2 cellular contexts compared by ENCODE assay signal in the genomic region with DNA sequence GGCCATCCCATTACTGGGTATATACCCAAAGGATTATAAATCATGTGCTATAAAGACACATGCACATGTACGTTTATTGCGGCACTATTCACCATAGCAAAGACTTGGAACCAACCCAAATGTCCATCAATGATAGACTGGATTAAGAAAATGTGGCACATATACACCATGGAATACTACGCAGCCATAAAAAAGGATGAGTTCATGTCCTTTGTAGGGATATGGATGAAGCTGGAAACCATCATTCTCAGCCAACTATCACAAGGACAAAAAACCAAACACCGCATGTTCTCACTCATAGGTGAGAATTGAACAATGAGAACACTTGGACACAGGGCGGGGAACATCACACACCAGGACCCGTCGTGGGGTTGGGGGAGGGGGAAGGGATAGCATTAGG.
A peak's percentile ranks its signal among the peaks of the same experiment; 100 is the strongest.
TF ChIP-seq lines count a peak whose summit lies in the region.

No MANE protein-coding gene starts in this region.

TF ChIP-seq in HEK293, 187 proteins besides CTCF, POLR2A, EP300 and RAD21:
- TF ChIP-seq, protein P1, sequence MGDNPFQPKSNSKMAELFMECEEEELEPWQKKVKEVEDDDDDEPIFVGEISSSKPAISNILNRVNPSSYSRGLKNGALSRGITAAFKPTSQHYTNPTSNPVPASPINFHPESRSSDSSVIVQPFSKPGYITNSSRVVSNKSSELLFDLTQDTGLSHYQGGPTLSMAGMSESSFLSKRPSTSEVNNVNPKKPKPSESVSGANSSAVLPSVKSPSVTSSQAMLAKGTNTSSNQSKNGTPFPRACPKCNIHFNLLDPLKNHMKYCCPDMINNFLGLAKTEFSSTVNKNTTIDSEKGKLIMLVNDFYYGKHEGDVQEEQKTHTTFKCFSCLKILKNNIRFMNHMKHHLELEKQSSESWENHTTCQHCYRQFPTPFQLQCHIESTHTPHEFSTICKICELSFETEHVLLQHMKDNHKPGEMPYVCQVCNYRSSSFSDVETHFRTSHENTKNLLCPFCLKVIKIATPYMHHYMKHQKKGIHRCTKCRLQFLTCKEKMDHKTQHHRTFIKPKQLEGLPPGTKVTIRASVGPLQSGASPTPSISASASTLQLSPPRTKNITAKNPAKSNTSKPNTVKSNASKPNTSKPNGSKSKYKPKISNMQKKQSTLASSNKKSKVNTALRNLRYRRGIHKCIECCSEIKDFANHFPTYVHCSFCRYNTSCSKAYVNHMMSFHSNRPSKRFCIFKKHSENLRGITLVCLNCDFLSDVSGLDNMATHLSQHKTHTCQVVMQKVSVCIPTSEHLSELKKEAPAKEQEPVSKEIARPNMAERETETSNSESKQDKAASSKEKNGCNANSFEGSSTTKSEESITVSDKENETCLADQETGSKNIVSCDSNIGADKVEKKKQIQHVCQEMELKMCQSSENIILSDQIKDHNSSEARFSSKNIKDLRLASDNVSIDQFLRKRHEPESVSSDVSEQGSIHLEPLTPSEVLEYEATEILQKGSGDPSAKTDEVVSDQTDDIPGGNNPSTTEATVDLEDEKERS (tag by site-specific recombination; IDR thresholded peaks at IDR 0.05): 0 out of 2 replicates have a peak, but pooled peaks have one; percentile 49
- peak; percentile 98 for TF ChIP-seq ZNF146 (tag by site-specific recombination; IDR thresholded peaks at IDR 0.05)

TF ChIP-seq in HepG2, 621 proteins besides CTCF, POLR2A, EP300 and RAD21:
- peak; percentile 40 for TF ChIP-seq MNT (IDR thresholded peaks at IDR 0.05)
